ENCODE assay signal across 22 cellular contexts in genomic region chr13:79604752-79605151, GRCh38.
DNase-seq lines count a peak whose midpoint lies in the region; ATAC-seq and TF ChIP-seq lines count a peak whose summit lies in the region.
"Had no signal": no experiment of that assay in that cellular context is flagged by ENCODE, and none has a peak within 500 bp of the region (broad histone marks: within the 10 kb centered on the region; RNA-seq: fewer than 3 reads in every experiment).

No MANE protein-coding gene starts in this region.

- TF ChIP-seq POLR2A in gastroesophageal sphincter (IDR thresholded peaks at IDR 0.05): no peak

- H3K4me1 ChIP-seq in foreskin keratinocyte: peaks cover 16% of the 10 kb centered on the region
- H3K4me1 ChIP-seq in gastroesophageal sphincter: no peaks in the 10 kb centered on the region
- H3K4me1 ChIP-seq: BE2C, HAP-1, uterus had no signal

- TF ChIP-seq EP300 in gastroesophageal sphincter (IDR thresholded peaks at IDR 0.05): no peak

- H3K27ac ChIP-seq in foreskin keratinocyte (peak overlapping the region; percentile 38), gastroesophageal sphincter (no peak overlapping the region)
- H3K27ac ChIP-seq: uterus had no signal

- peak; percentile 61 for ATAC-seq in GM18858 (IDR thresholded peaks at IDR 0.05; ENCODE audit: unreplicated experiment)
- ATAC-seq in foreskin keratinocyte: peak; percentile 76
- ATAC-seq in gastroesophageal sphincter: no peak
- ATAC-seq: K562; left colon; Right ventricle myocardium inferior; stimulated activated naive B cell treated with anti-CD40 and anti-IgM and Interleukin-4, amounts not matched to agents 10 μg/mL and 1 μg/mL and 100 μg/mL, for 72 hours had no signal

- no peaks in the 10 kb centered on the region for H3K36me3 ChIP-seq in gastroesophageal sphincter
- H3K36me3 ChIP-seq: BE2C, HAP-1, uterus had no signal

- H3K4me3 ChIP-seq in gastroesophageal sphincter: no peak overlapping the region
- H3K4me3 ChIP-seq: HAP-1, K562, skin epidermis, uterus had no signal

- no peaks in the 10 kb centered on the region for H3K9me3 ChIP-seq in gastroesophageal sphincter
- H3K9me3 ChIP-seq: BE2C, HAP-1, uterus had no signal

- TF ChIP-seq CTCF in foreskin keratinocyte (conservative IDR thresholded peaks at IDR 0.05): no peak
- TF ChIP-seq CTCF in gastroesophageal sphincter (IDR thresholded peaks at IDR 0.05): no peak

- DNase-seq in Kasumi-1 (lab: John Stamatoyannopoulos, UW) (peak; percentile 22 to 39), SKM-1 (lab: John Stamatoyannopoulos, UW; ENCODE audit: unreplicated experiment) (peak; percentile 73), foreskin keratinocyte (peak in 1 of 2 donors; percentile 80), NCI-H1092 treated with DMSO at 0.1 percent for 48 hours (lab: John Stamatoyannopoulos, UW) (no peak), UCSD-AML1 (lab: John Stamatoyannopoulos, UW; ENCODE audit: unreplicated experiment) (no peak)
- DNase-seq in activated effector memory CD4-positive, alpha-beta T cell treated with Interleukin-2 at 50 U/mL for 16 hours: no peak
- DNase-seq: activated CD4-positive, alpha-beta T cell treated with anti-CD3 and anti-CD28 coated beads for 4 hours; activated naive CD8-positive, alpha-beta T cell treated with anti-CD3 and anti-CD28 coated beads, Interleukin-2, amount 10 ng/mL, durations not matched to agents 7 days and 5 days; BE2C; cerebellar nuclear complex; DMS79 treated with DMSO at 0.1 percent for 48 hours; left colon; NCI-H1930; NCI-H69; stimulated activated naive B cell treated with anti-CD40 and anti-IgM and Interleukin-4, amounts not matched to agents 10 μg/mL and 1 μg/mL and 100 μg/mL, for 72 hours; uterus had no signal

- WGBS in gastroesophageal sphincter (ENCODE audit: low coverage in 1 of 2), 2 donors: 5 to 24% methylated on average over 2 of the region's 2 CpGs

- H3K27me3 ChIP-seq in foreskin keratinocyte (no peaks in the 10 kb centered on the region), gastroesophageal sphincter (no peaks in the 10 kb centered on the region)
- H3K27me3 ChIP-seq: BE2C, uterus had no signal

Comparison
In these comparisons a context has a peak if more than half of its experiments do, and no peak if none do; other contexts are left out.
1. DNase-seq: peak in Kasumi-1 (2 of 2) and SKM-1 (single experiment); none in NCI-H1092 treated with DMSO at 0.1 percent for 48 hours (single experiment), activated effector memory CD4-positive, alpha-beta T cell treated with Interleukin-2 at 50 U/mL for 16 hours (single experiment) and UCSD-AML1 (single experiment).